In genomic region chr1:228336308-228337030, GRCh38 we compare ENCODE assay signal across 15 cellular contexts.
A peak's percentile ranks its signal among the peaks of the same experiment; 100 is the strongest.
DNase-seq lines count a peak whose midpoint lies in the region; ATAC-seq and TF ChIP-seq lines count a peak whose summit lies in the region.
"Had no signal": no experiment of that assay in that cellular context is flagged by ENCODE, and none has a peak within 500 bp of the region (broad histone marks: within the 10 kb centered on the region; RNA-seq: fewer than 3 reads in every experiment).

No MANE protein-coding gene starts in this region.

- H3K27me3 Mint-ChIP-seq in activated naive CD4-positive, alpha-beta T cell treated with anti-CD3 and anti-CD28 coated beads, Interleukin-2, amount 10 ng/mL, durations not matched to agents 7 days and 5 days = no peaks in the 10 kb centered on the region
- no peaks in the 10 kb centered on the region for H3K27me3 Mint-ChIP-seq in natural killer cell (ENCODE audit: low read depth in 2 of 2)
- H3K27me3 Mint-ChIP-seq: activated naive CD8-positive, alpha-beta T cell; naive B cell; stimulated activated naive B cell treated with anti-CD40 and anti-IgM and Interleukin-4, amounts not matched to agents 10 μg/mL and 1 μg/mL and 100 μg/mL, for 72 hours had no signal

- peaks cover 0 to 71% (median 36%) of the 10 kb centered on the region in 4 donors for H3K36me3 ChIP-seq in upper lobe of left lung
- H3K36me3 ChIP-seq in SK-N-SH (replicated peaks in 1 of 2; ENCODE audit: control insufficient read depth in 1 of 2, insufficient read depth in 2 of 2, low read length in 1 of 2) = no peaks in the 10 kb centered on the region
- H3K36me3 ChIP-seq: uterus had no signal

- peaks cover 13% of the 10 kb centered on the region for H3K4me1 Mint-ChIP-seq in activated naive CD4-positive, alpha-beta T cell treated with anti-CD3 and anti-CD28 coated beads, Interleukin-2, amount 10 ng/mL, durations not matched to agents 7 days and 5 days
- no peaks in the 10 kb centered on the region for H3K4me1 Mint-ChIP-seq in natural killer cell
- H3K4me1 Mint-ChIP-seq: naive B cell had no signal

- no peak overlapping the region for H3K4me3 Mint-ChIP-seq in activated naive CD4-positive, alpha-beta T cell treated with anti-CD3 and anti-CD28 coated beads, Interleukin-2, amount 10 ng/mL, durations not matched to agents 7 days and 5 days
- H3K4me3 Mint-ChIP-seq in natural killer cell = no peak overlapping the region
- H3K4me3 Mint-ChIP-seq: activated naive CD8-positive, alpha-beta T cell; naive B cell; stimulated activated naive B cell treated with anti-CD40 and anti-IgM and Interleukin-4, amounts not matched to agents 10 μg/mL and 1 μg/mL and 100 μg/mL, for 72 hours had no signal

- no peaks in the 10 kb centered on the region for H3F3A ChIP-seq in SK-N-SH (replicated peaks; ENCODE audit: insufficient read depth)

- no peaks in the 10 kb centered on the region for H4K20me1 ChIP-seq in SK-N-SH (ENCODE audit: insufficient read depth)

- CTCF ChIA-PET in activated naive CD4-positive, alpha-beta T cell treated with anti-CD3 and anti-CD28 coated beads, Interleukin-2, amount 10 ng/mL, durations not matched to agents 7 days and 5 days (lab: Charles Lee) = no interaction called here
- CTCF ChIA-PET in SK-N-SH (lab: Yijun Ruan, JAX) = no interaction called here

- H3K4me1 ChIP-seq in upper lobe of left lung = no peaks in the 10 kb centered on the region
- H3K4me1 ChIP-seq in SK-N-SH (ENCODE audit: control insufficient read depth in 1 of 2, insufficient read depth in 2 of 2, low read depth in 1 of 2, low read length in 1 of 2) = no peaks in the 10 kb centered on the region
- H3K4me1 ChIP-seq: uterus had no signal

- no peaks in the 10 kb centered on the region for H3K9me3 Mint-ChIP-seq in activated naive CD4-positive, alpha-beta T cell treated with anti-CD3 and anti-CD28 coated beads, Interleukin-2, amount 10 ng/mL, durations not matched to agents 7 days and 5 days
- H3K9me3 Mint-ChIP-seq in natural killer cell = no peaks in the 10 kb centered on the region
- H3K9me3 Mint-ChIP-seq: naive B cell; stimulated activated naive B cell treated with anti-CD40 and anti-IgM and Interleukin-4, amounts not matched to agents 10 μg/mL and 1 μg/mL and 100 μg/mL, for 72 hours had no signal

- no peak overlapping the region for H3K27ac Mint-ChIP-seq in activated naive CD4-positive, alpha-beta T cell treated with anti-CD3 and anti-CD28 coated beads, Interleukin-2, amount 10 ng/mL, durations not matched to agents 7 days and 5 days
- no peak overlapping the region for H3K27ac Mint-ChIP-seq in natural killer cell
- H3K27ac Mint-ChIP-seq: activated naive CD8-positive, alpha-beta T cell; naive B cell; stimulated activated naive B cell treated with anti-CD40 and anti-IgM and Interleukin-4, amounts not matched to agents 10 μg/mL and 1 μg/mL and 100 μg/mL, for 72 hours had no signal

- POLR2A ChIA-PET in SK-N-SH (lab: Yijun Ruan, JAX) = no interaction called here

- no peak for TF ChIP-seq POLR2A in upper lobe of left lung (IDR thresholded peaks at IDR 0.05)

- intact Hi-C loops in natural killer cell (cut with micrococcal nuclease) = no loop called here

- H3K79me2 ChIP-seq in SK-N-SH (ENCODE audit: insufficient read depth) = no peaks in the 10 kb centered on the region

- ATAC-seq in natural killer cell (no peak), upper lobe of left lung (ENCODE audit: low FRiP score in 2 of 2) (no peak), HG03520 (IDR thresholded peaks at IDR 0.05; ENCODE audit: unreplicated experiment) (no peak)
- ATAC-seq: stimulated activated naive B cell treated with anti-CD40 and anti-IgM and Interleukin-4, amounts not matched to agents 10 μg/mL and 1 μg/mL and 100 μg/mL, for 72 hours had no signal

- DNase-seq in activated naive CD4-positive, alpha-beta T cell treated with anti-CD3 and anti-CD28 coated beads, Interleukin-2, amount 10 ng/mL, durations not matched to agents 7 days and 5 days = peak; percentile 13
- no peak for DNase-seq in activated naive CD4-positive, alpha-beta T cell (lab: John Stamatoyannopoulos, UW)
- DNase-seq in cerebellar cortex (ENCODE audit: low spot score) (peak; percentile 56), natural killer cell (peak; percentile 13), upper lobe of left lung (peak; percentile 14 to 59), pons (ENCODE audit: low spot score) (no peak), SK-N-SH (no peak)
- DNase-seq: central memory CD4-positive, alpha-beta T cell; naive B cell; NCI-H1092 treated with DMSO at 0.1 percent for 48 hours; NCI-H226; stimulated activated naive B cell treated with anti-CD40 and anti-IgM and Interleukin-4, amounts not matched to agents 10 μg/mL and 1 μg/mL and 100 μg/mL, for 72 hours had no signal

- 92 to 98% methylated on average over 7 to 18 of the region's 18 CpGs for WGBS in upper lobe of left lung, 2 donors
- 83% methylated on average over 11 of the region's 18 CpGs for WGBS in SK-N-SH (ENCODE audit: low lambda C conversion rate)

- no peaks in the 10 kb centered on the region for H3K36me3 Mint-ChIP-seq in activated naive CD4-positive, alpha-beta T cell treated with anti-CD3 and anti-CD28 coated beads, Interleukin-2, amount 10 ng/mL, durations not matched to agents 7 days and 5 days
- no peaks in the 10 kb centered on the region for H3K36me3 Mint-ChIP-seq in natural killer cell
- H3K36me3 Mint-ChIP-seq: naive B cell had no signal

- H3K27ac ChIP-seq in upper lobe of left lung (no peak overlapping the region), SK-N-SH (ENCODE audit: low read depth in 2 of 2, low read length in 1 of 2) (no peak overlapping the region)
- H3K27ac ChIP-seq: uterus had no signal

- H3K9me2 ChIP-seq in SK-N-SH = no peaks in the 10 kb centered on the region

- H3K9me3 ChIP-seq in upper lobe of left lung = no peaks in the 10 kb centered on the region
- H3K9me3 ChIP-seq in SK-N-SH = no peaks in the 10 kb centered on the region
- H3K9me3 ChIP-seq: uterus had no signal

- TF ChIP-seq CTCF in natural killer cell (IDR thresholded peaks at IDR 0.05) = no peak
- no peak for TF ChIP-seq CTCF in upper lobe of left lung (IDR thresholded peaks at IDR 0.05)
- TF ChIP-seq CTCF in SK-N-SH (IDR thresholded peaks at IDR 0.05) = no peak

- H2AFZ ChIP-seq in SK-N-SH (ENCODE audit: low read depth) = no peak overlapping the region

- H3K4me3 ChIP-seq in upper lobe of left lung (no peak overlapping the region), SK-N-SH (ENCODE audit: low read depth in 2 of 2, low read length in 1 of 2) (no peak overlapping the region)
- H3K4me3 ChIP-seq: uterus had no signal

- H3K4me2 ChIP-seq in SK-N-SH = no peak overlapping the region

- TF ChIP-seq EP300 in upper lobe of left lung (IDR thresholded peaks at IDR 0.05) (no peak), SK-N-SH (IDR thresholded peaks at IDR 0.05; ENCODE audit: borderline replicate concordance in 1 of 2, low read depth in 1 of 2, low read length in 1 of 2) (no peak)

- no peak for TF ChIP-seq RAD21 in SK-N-SH (IDR thresholded peaks at IDR 0.05; ENCODE audit: low read length)

- H3K9ac ChIP-seq in SK-N-SH = no peak overlapping the region

- H3K27me3 ChIP-seq in upper lobe of left lung = no peaks in the 10 kb centered on the region
- no peaks in the 10 kb centered on the region for H3K27me3 ChIP-seq in SK-N-SH (ENCODE audit: insufficient read depth)
- H3K27me3 ChIP-seq: uterus had no signal

TF ChIP-seq in SK-N-SH, 30 proteins besides CTCF, POLR2A, EP300 and RAD21:
- TF ChIP-seq ELF1 (IDR thresholded peaks at IDR 0.05) (no peak), TAF1 (IDR thresholded peaks at IDR 0.05; ENCODE audit: borderline replicate concordance, low read depth, low read length) (no peak), USF1 (IDR thresholded peaks at IDR 0.05; ENCODE audit: borderline replicate concordance, low read depth) (no peak), ZBTB33 (IDR thresholded peaks at IDR 0.05; ENCODE audit: borderline replicate concordance, low read depth) (no peak), RFX5 (IDR thresholded peaks at IDR 0.05; ENCODE audit: low read length) (no peak), RXRA (IDR thresholded peaks at IDR 0.05; ENCODE audit: borderline replicate concordance, low read depth) (no peak), FOXM1 (IDR thresholded peaks at IDR 0.05; ENCODE audit: low read depth) (no peak), GATA2 (CRISPR knock-in tag; IDR thresholded peaks at IDR 0.05) (no peak), NRF1 (IDR thresholded peaks at IDR 0.05; ENCODE audit: low read depth, low read length) (no peak), FOXJ3 (CRISPR knock-in tag; IDR thresholded peaks at IDR 0.05) (no peak), TEAD4 (IDR thresholded peaks at IDR 0.05; ENCODE audit: borderline replicate concordance, insufficient read depth) (no peak), SIN3A (IDR thresholded peaks at IDR 0.05; ENCODE audit: borderline replicate concordance, low read depth, low read length) (no peak), GABPA (IDR thresholded peaks at IDR 0.05; ENCODE audit: low read depth) (no peak)

Comparison
In these comparisons a context has a peak if more than half of its experiments do, and no peak if none do; other contexts are left out.
1. DNase-seq: peak in activated naive CD4-positive, alpha-beta T cell treated with anti-CD3 and anti-CD28 coated beads, Interleukin-2, amount 10 ng/mL, durations not matched to agents 7 days and 5 days (single experiment), cerebellar cortex (single experiment), natural killer cell (single experiment) and upper lobe of left lung (2 of 2); none in activated naive CD4-positive, alpha-beta T cell (0 of 4), pons (single experiment) and SK-N-SH (single experiment).